Comparison of ENCODE assay signal across 9 cellular contexts in genomic region chr9:6973762-6974161, GRCh38.
A peak's percentile ranks its signal among the peaks of the same experiment; 100 is the strongest.
DNase-seq lines count a peak whose midpoint lies in the region; ATAC-seq and TF ChIP-seq lines count a peak whose summit lies in the region.
"Had no signal": no experiment of that assay in that cellular context is flagged by ENCODE, and none has a peak within 500 bp of the region (broad histone marks: within the 10 kb centered on the region; RNA-seq: fewer than 3 reads in every experiment).

No MANE protein-coding gene starts in this region.

- no peaks in the 10 kb centered on the region for H3K9me3 ChIP-seq in MG63

- H3K4me3 ChIP-seq in fibroblast of pulmonary artery (replicated peaks; ENCODE audit: low read depth, low read length) (no peak overlapping the region), MG63 (no peak overlapping the region)

- no peaks in the 10 kb centered on the region for H3K36me3 ChIP-seq in MG63

- H3K27me3 ChIP-seq in MG63, result no peaks in the 10 kb centered on the region

- ATAC-seq in GM18868 (IDR thresholded peaks at IDR 0.05; ENCODE audit: unreplicated experiment) (peak; percentile 99), GM21825 (IDR thresholded peaks at IDR 0.05; ENCODE audit: unreplicated experiment) (peak; percentile 97), HG03565 (IDR thresholded peaks at IDR 0.05; ENCODE audit: unreplicated experiment) (peak; percentile 100)

- DNase-seq in fibroblast of pulmonary artery (ENCODE audit: low read depth), result peak; percentile 41
- no peak for DNase-seq in SHP77 (lab: John Stamatoyannopoulos, UW)
- DNase-seq in hepatic stellate cell (ENCODE audit: low spot score), result no peak
- no peak for DNase-seq in inferior parietal cortex (ENCODE audit: extremely low spot score)
- DNase-seq in MG63, result no peak
- DNase-seq: activated CD4-positive, alpha-beta T cell treated with anti-CD3 and anti-CD28 coated beads, Interleukin-2, amount 10 ng/mL, durations not matched to agents 24 days and 14 days had no signal

- TF ChIP-seq CTCF in fibroblast of pulmonary artery (IDR thresholded peaks at IDR 0.05; ENCODE audit: low read length, missing control alignments), result no peak
